ENCODE assay signal across 25 cellular contexts in genomic region chr7:17318146-17318545, GRCh38. TPM values are rescaled to one million over a fixed set of nuclear protein-coding genes. Genes with fewer than 3 reads are reported as not detected.
DNase-seq lines count a peak whose midpoint lies in the region; ATAC-seq, FAIRE-seq and TF ChIP-seq lines count a peak whose summit lies in the region.
"Had no signal": no experiment of that assay in that cellular context is flagged by ENCODE, and none has a peak within 500 bp of the region (broad histone marks: within the 10 kb centered on the region; RNA-seq: fewer than 3 reads in every experiment).

No MANE protein-coding gene starts in this region.

- POLR2A ChIA-PET in HepG2 (lab: Yijun Ruan, JAX) = no interaction called here

- no peaks in the 10 kb centered on the region for H3K9me3 ChIP-seq in HepG2 (ENCODE audit: low read length)
- H3K9me3 ChIP-seq in right lobe of liver = no peaks in the 10 kb centered on the region
- H3K9me3 ChIP-seq: psoas muscle, stomach, upper lobe of left lung had no signal

- no peak overlapping the region for H3K9ac ChIP-seq in HepG2 (ENCODE audit: insufficient read depth, low read depth, low read length)

- TF ChIP-seq EP300 in HepG2 (IDR thresholded peaks at IDR 0.05; ENCODE audit: low read depth in 2 of 2, low read length in 2 of 2) = no peak
- TF ChIP-seq EP300 in HepG2 (CRISPR knock-in tag; IDR thresholded peaks at IDR 0.05; ENCODE audit: borderline replicate concordance) = no peak

- H4K20me1 ChIP-seq in HepG2 (ENCODE audit: insufficient read depth, low read length) = no peaks in the 10 kb centered on the region; the same call in 1 of the 2 replicates

- H3K79me2 ChIP-seq in HepG2 (ENCODE audit: insufficient read depth, low read length) = peaks cover 43% of the 10 kb centered on the region

- no TSS peak for BruUV-seq in HepG2 (replicated peaks; lab: Mats Ljungman, UMichigan)

- 95% methylated on average over 3 of the region's 3 CpGs for WGBS in HepG2 (ENCODE audit: low lambda C conversion rate)
- WGBS in right lobe of liver (ENCODE audit: insufficient coverage, low coverage, low lambda C conversion rate, missing lambda C conversion rate) = 79% methylated on average over 3 of the region's 3 CpGs

- TF ChIP-seq RAD21 in HepG2 (CRISPR knock-in tag; IDR thresholded peaks at IDR 0.05) = no peak

- no peak for TF ChIP-seq CTCF in HepG2 (CRISPR knock-in tag; IDR thresholded peaks at IDR 0.05)
- no peak for TF ChIP-seq CTCF in right lobe of liver (IDR thresholded peaks at IDR 0.05)
- no peak for TF ChIP-seq CTCF in astrocyte of the spinal cord (IDR thresholded peaks at IDR 0.05; ENCODE audit: low read depth, low read length)

- intact Hi-C loops in HepG2 (cut with micrococcal nuclease; ENCODE audit: unreplicated experiment) (no loop called here), right lobe of liver (cut with DNase I) (no loop called here)

- peaks cover 0 to 19% of the 10 kb centered on the region in 2 experiments for H3K36me3 ChIP-seq in HepG2 (replicated peaks in 1 of 2; ENCODE audit: control insufficient read depth in 1 of 2, insufficient read depth in 2 of 2, low read length in 2 of 2)
- peaks cover 0 to 4% (median under 1%) of the 10 kb centered on the region in 4 donors for H3K36me3 ChIP-seq in right lobe of liver

- in situ Hi-C loops in HepG2 (cut with HindIII; ENCODE audit: extremely low pct_ligation_motif_present, low pct_unique_long_range_greater_than_20kb) = no loop called here
- in situ Hi-C loops in astrocyte of the spinal cord (cut with HindIII; ENCODE audit: low sequenced_read_pairs) = no loop called here

- DNase-seq in HepG2 (ENCODE audit: low spot score) (no peak), right lobe of liver (no peak), astrocyte of the spinal cord (ENCODE audit: low read depth, low spot score) (peak; percentile 53), kidney glomerular epithelial cell (lab: John Stamatoyannopoulos, UW) (peak; percentile 56), middle frontal gyrus (ENCODE audit: extremely low spot score, low spot score) (no peak)
- no peak for DNase-seq in activated effector memory CD4-positive, alpha-beta T cell treated with anti-CD3 and anti-CD28 coated beads, Interleukin-2, amount 50 U/mL, for 16 hours
- DNase-seq in stimulated activated naive CD8-positive, alpha-beta T cell treated with anti-CD3 and anti-CD28 coated beads, Interleukin-15, Interleukin-2, amounts not matched to agents 100 U/mL and 50 U/mL, for 24 hours = no peak
- DNase-seq: activated CD8-positive, alpha-beta memory T cell treated with anti-CD3 and anti-CD28 coated beads, Interleukin-2, amount 50 U/mL, for 4 hours; activated effector memory CD4-positive, alpha-beta T cell treated with Interleukin-2 at 50 U/mL for 16 hours; effector CD4-positive, alpha-beta T cell; KG1; NCI-H1694 treated with DMSO at 0.1 percent for 48 hours; NCI-H82; nephron progenitor cell; OCI-M1; psoas muscle; SIG-M5; stimulated activated CD4-positive, alpha-beta T cell treated with anti-CD3 and anti-CD28 coated beads, Interleukin-4, amount 100 ng/mL, for 4 hours; stomach; T-cell; upper lobe of left lung had no signal

- CTCF ChIA-PET in HepG2 (lab: Yijun Ruan, JAX; ENCODE audit: low intra/inter-chr PET ratio, low total read pairs) = no interaction called here

- H3K4me2 ChIP-seq in HepG2 (ENCODE audit: low read depth, low read length) = no peak overlapping the region
- H3K4me2 ChIP-seq: GM23338 had no signal

- H3K4me1 ChIP-seq in HepG2 (ENCODE audit: insufficient read depth, low read length) (peaks cover 47% of the 10 kb centered on the region), right lobe of liver (peaks cover 0 to 80% (median 27%) of the 10 kb centered on the region in 4 donors)
- H3K4me1 ChIP-seq: psoas muscle had no signal

- ATAC-seq in HepG2 = no peak
- no peak for ATAC-seq in right lobe of liver
- ATAC-seq in HG02678 (IDR thresholded peaks at IDR 0.05; ENCODE audit: unreplicated experiment) = no peak
- ATAC-seq in stimulated activated naive CD8-positive, alpha-beta T cell treated with anti-CD3 and anti-CD28 coated beads, Interleukin-15, Interleukin-2, amounts not matched to agents 100 U/mL and 50 U/mL, for 24 hours = no peak
- ATAC-seq: GM23338, left lobe of liver, psoas muscle, T-cell had no signal

- FAIRE-seq in HepG2 (lab: Jason Lieb, UNC) = no peak
- FAIRE-seq: A204.1 had no signal

- H3K27ac ChIP-seq in HepG2 (ENCODE audit: extremely low read length, insufficient read depth, low read length) (no peak overlapping the region), right lobe of liver (no peak overlapping the region)
- H3K27ac ChIP-seq: psoas muscle had no signal

- no peak overlapping the region for H2AFZ ChIP-seq in HepG2 (ENCODE audit: low read length)
- H2AFZ ChIP-seq: GM23338 had no signal

- H3K27me3 ChIP-seq in HepG2 (ENCODE audit: control insufficient read depth in 1 of 2, insufficient read depth in 2 of 2, low read length in 2 of 2) = no peaks in the 10 kb centered on the region
- H3K27me3 ChIP-seq in right lobe of liver = no peaks in the 10 kb centered on the region
- H3K27me3 ChIP-seq: stomach, upper lobe of left lung had no signal

- no peak for TF ChIP-seq POLR2A in HepG2 (IDR thresholded peaks at IDR 0.05; ENCODE audit: insufficient read depth in 1 of 2, low read depth in 2 of 2, low read length in 2 of 2)
- TF ChIP-seq POLR2A in right lobe of liver (IDR thresholded peaks at IDR 0.05) = no peak

- H3K4me3 ChIP-seq in HepG2 (replicated peaks in 1 of 3; ENCODE audit: insufficient read depth in 1 of 3, low read depth in 2 of 3, low read length in 3 of 3) (no peak overlapping the region), right lobe of liver (no peak overlapping the region), astrocyte of the spinal cord (ENCODE audit: low read depth, low read length) (no peak overlapping the region)
- H3K4me3 ChIP-seq: GM23338, psoas muscle, stomach, upper lobe of left lung had no signal

TF ChIP-seq in HepG2, 621 proteins besides CTCF, POLR2A, EP300 and RAD21:
- peak; percentile 40; the same call in 1 of the 2 replicates for TF ChIP-seq POLR2AphosphoS2 (IDR thresholded peaks at IDR 0.05; ENCODE audit: low read depth, low read length)
- no peak for TF ChIP-seq ZNF34 (CRISPR knock-in tag; IDR thresholded peaks at IDR 0.05; ENCODE audit: borderline replicate concordance)

RNA-seq across cellular contexts. Expression of gene AHR, which starts 19.7 kb away (rescaled TPM):
- total RNA-seq in HepG2 (2016; rRNA removed; fragmentation: Illumina TruSeq; extraction: Trizol) = 31.3 and 34.1 TPM in 2 replicates
- total RNA-seq in HepG2 (2016; cell fraction: cytosol; rRNA removed; fragmentation: Illumina TruSeq; extraction: Trizol; ENCODE audit: low read depth) = 1.7 and 3.1 TPM in 2 replicates
- total RNA-seq in HepG2 (2016; cell fraction: insoluble cytoplasmic fraction; rRNA removed; fragmentation: Illumina TruSeq; extraction: Trizol) = 30.9 and 33.5 TPM in 2 replicates
- total RNA-seq in HepG2 (2016; cell fraction: membrane; rRNA removed; fragmentation: Illumina TruSeq; extraction: Trizol) = 6.5 and 7.0 TPM in 2 replicates
- 32.0 and 45.9 TPM in 2 replicates for total RNA-seq in HepG2 (2016; cell fraction: nucleus; rRNA removed; fragmentation: Illumina TruSeq; extraction: Trizol)
- polyA plus RNA-seq in HepG2 (2011; rRNA removed) = 9.0 and 10.0 TPM in 2 replicates
- 3.4 and 7.6 TPM in 2 replicates for polyA plus RNA-seq in HepG2 (2011; cell fraction: cytosol; rRNA removed)
- 17.2 and 19.0 TPM in 2 replicates for polyA plus RNA-seq in HepG2 (2011; cell fraction: nucleus; rRNA removed)
- polyA plus RNA-seq in HepG2 (2012) = 19.9 and 20.0 TPM in 2 replicates
- 0.34 and 0.38 TPM in 2 replicates for polyA plus RNA-seq in HepG2 (2016; cell fraction: cytosol; fragmentation: Illumina TruSeq; extraction: Trizol; ENCODE audit: low read depth)
- polyA plus RNA-seq in HepG2 (2016; cell fraction: insoluble cytoplasmic fraction; fragmentation: Illumina TruSeq; extraction: Trizol; ENCODE audit: low read depth) = 12.0 and 12.5 TPM in 2 replicates
- polyA plus RNA-seq in HepG2 (2016; cell fraction: membrane; fragmentation: Illumina TruSeq; extraction: Trizol; ENCODE audit: low read depth) = 1.6 and 1.8 TPM in 2 replicates
- polyA plus RNA-seq in HepG2 (2016; cell fraction: nucleus; fragmentation: Illumina TruSeq; extraction: Trizol; ENCODE audit: insufficient read depth, low read depth) = 19.2 and 22.4 TPM in 2 replicates
- 8.4 and 12.3 TPM in 2 replicates for polyA minus RNA-seq in HepG2 (2011; rRNA and poly(A)+ RNA removed; ENCODE audit: low replicate concordance)
- polyA minus RNA-seq in HepG2 (2011; cell fraction: cytosol; rRNA and poly(A)+ RNA removed) = 26.4 and 26.5 TPM in 2 replicates
- polyA minus RNA-seq in HepG2 (2011; cell fraction: nucleus; rRNA and poly(A)+ RNA removed) = 147 and 166 TPM in 2 replicates
- total RNA-seq in right lobe of liver = 10 to 100 TPM; 31.2 to 67.9 (median 41.0) TPM

Comparison
In these comparisons a context has a peak if more than half of its experiments do, and no peak if none do; other contexts are left out.
1. DNase-seq: peak in astrocyte of the spinal cord (single experiment) and kidney glomerular epithelial cell (single experiment); none in HepG2 (single experiment), right lobe of liver (0 of 3), activated effector memory CD4-positive, alpha-beta T cell treated with anti-CD3 and anti-CD28 coated beads, Interleukin-2, amount 50 U/mL, for 16 hours (single experiment), middle frontal gyrus (single experiment) and stimulated activated naive CD8-positive, alpha-beta T cell treated with anti-CD3 and anti-CD28 coated beads, Interleukin-15, Interleukin-2, amounts not matched to agents 100 U/mL and 50 U/mL, for 24 hours (single experiment).